In the genomic region with DNA sequence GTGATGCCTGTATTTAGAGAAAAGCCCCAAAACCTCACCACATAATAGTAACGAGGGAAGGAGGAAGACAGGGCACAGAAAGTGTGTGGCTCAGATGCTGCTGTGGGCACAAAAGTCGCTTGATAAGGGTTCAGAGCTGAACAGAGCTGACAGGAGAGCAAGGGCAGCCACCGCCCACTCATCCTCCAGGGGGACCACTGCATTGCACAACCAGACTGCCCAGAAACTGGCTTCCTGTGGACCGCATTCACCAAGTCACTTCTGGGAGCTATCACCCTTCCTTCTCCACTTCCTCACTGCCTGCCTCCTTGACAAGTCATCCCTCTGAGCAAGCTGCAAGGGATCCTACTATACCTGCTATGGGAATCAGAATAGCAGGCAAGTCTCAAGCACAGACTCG, we compare ENCODE assay signal across 24 cellular contexts.
A peak's percentile ranks its signal among the peaks of the same experiment; 100 is the strongest.
DNase-seq lines count a peak whose midpoint lies in the region; ATAC-seq, FAIRE-seq and TF ChIP-seq lines count a peak whose summit lies in the region.
"Had no signal": no experiment of that assay in that cellular context is flagged by ENCODE, and none has a peak within 500 bp of the region (broad histone marks: within the 10 kb centered on the region; RNA-seq: fewer than 3 reads in every experiment).

No MANE protein-coding gene starts in this region.

- CTCF ChIA-PET in PC-9 (lab: Charles Lee): no interaction called here

- H3K27ac ChIP-seq in neural progenitor cell (no peak overlapping the region), PC-9 (no peak overlapping the region)
- H3K27ac ChIP-seq: body of pancreas, parathyroid adenoma, SJSA1, uterus had no signal

- H4K20me1 ChIP-seq in neural progenitor cell (ENCODE audit: low read depth) (no peaks in the 10 kb centered on the region), PC-9 (ENCODE audit: insufficient read depth) (no peaks in the 10 kb centered on the region)

- H3K27me3 Mint-ChIP-seq in neural progenitor cell (ENCODE audit: insufficient read depth, low read depth): peaks cover 2% of the 10 kb centered on the region
- H3K27me3 Mint-ChIP-seq: activated CD4-positive, alpha-beta T cell treated with anti-CD3 and anti-CD28 coated beads, Interleukin-2, amount 10 ng/mL, durations not matched to agents 7 days and 5 days; activated naive CD8-positive, alpha-beta T cell treated with anti-CD3 and anti-CD28 coated beads, Interleukin-2, amount 10 ng/mL, durations not matched to agents 7 days and 5 days; CD4-positive, CD25-positive, alpha-beta regulatory T cell; T-helper 17 cell had no signal

- no peak for TF ChIP-seq CTCF in bronchial epithelial cell (IDR thresholded peaks at IDR 0.05; ENCODE audit: insufficient read depth, low read length, severe bottlenecking)
- TF ChIP-seq CTCF in neural progenitor cell (IDR thresholded peaks at IDR 0.05): no peak
- TF ChIP-seq CTCF in PC-9 (conservative IDR thresholded peaks at IDR 0.05): no peak

- no peaks in the 10 kb centered on the region for H3K9me3 ChIP-seq in neural progenitor cell (ENCODE audit: low read depth)
- H3K9me3 ChIP-seq in PC-9 (ENCODE audit: insufficient read depth, low read depth): no peaks in the 10 kb centered on the region
- H3K9me3 ChIP-seq: body of pancreas, SJSA1, uterus had no signal

- no peak for ATAC-seq in GM21528 (IDR thresholded peaks at IDR 0.05; ENCODE audit: low FRiP score, unreplicated experiment)
- ATAC-seq: body of pancreas; left colon; naive thymus-derived CD4-positive, alpha-beta T cell; Panc1; T-helper 17 cell had no signal

- H3K4me1 ChIP-seq in neural progenitor cell: no peaks in the 10 kb centered on the region
- no peaks in the 10 kb centered on the region for H3K4me1 ChIP-seq in PC-9 (replicated peaks; ENCODE audit: insufficient read depth)
- H3K4me1 ChIP-seq: body of pancreas, parathyroid adenoma, SJSA1, uterus had no signal

- no peaks in the 10 kb centered on the region for H3K79me2 ChIP-seq in neural progenitor cell (ENCODE audit: low read depth)
- no peaks in the 10 kb centered on the region for H3K79me2 ChIP-seq in PC-9 (ENCODE audit: low read depth)
- H3K79me2 ChIP-seq: parathyroid adenoma had no signal

- intact Hi-C loops in PC-9 (cut with micrococcal nuclease; ENCODE audit: unreplicated experiment): no loop called here

- H3K9me2 ChIP-seq in PC-9 (ENCODE audit: insufficient read depth): no peaks in the 10 kb centered on the region; the same call in 1 of the 2 replicates

- H2AFZ ChIP-seq in neural progenitor cell (replicated peaks): peak overlapping the region; percentile 26
- H2AFZ ChIP-seq in PC-9: no peak overlapping the region
- H2AFZ ChIP-seq: parathyroid adenoma had no signal

- H3F3A ChIP-seq in neural progenitor cell (ENCODE audit: low read depth) (no peaks in the 10 kb centered on the region), PC-9 (ENCODE audit: insufficient read depth, low read depth) (no peaks in the 10 kb centered on the region)

- no peak overlapping the region for H3K9ac ChIP-seq in neural progenitor cell
- H3K9ac ChIP-seq: parathyroid adenoma had no signal

- H3K27me3 ChIP-seq in bronchial epithelial cell (ENCODE audit: control insufficient read depth, insufficient read depth, low read length) (no peaks in the 10 kb centered on the region), neural progenitor cell (no peaks in the 10 kb centered on the region), PC-9 (ENCODE audit: insufficient read depth, low read depth) (peaks cover 22% of the 10 kb centered on the region)
- H3K27me3 ChIP-seq: body of pancreas, uterus had no signal

- H3K4me3 Mint-ChIP-seq in neural progenitor cell: peak overlapping the region; percentile 57
- H3K4me3 Mint-ChIP-seq: activated CD4-positive, alpha-beta T cell treated with anti-CD3 and anti-CD28 coated beads, Interleukin-2, amount 10 ng/mL, durations not matched to agents 7 days and 5 days; activated naive CD8-positive, alpha-beta T cell treated with anti-CD3 and anti-CD28 coated beads, Interleukin-2, amount 10 ng/mL, durations not matched to agents 7 days and 5 days; CD4-positive, CD25-positive, alpha-beta regulatory T cell; HFFc6; naive thymus-derived CD4-positive, alpha-beta T cell; T-helper 17 cell had no signal

- H3K4me3 ChIP-seq in bronchial epithelial cell (ENCODE audit: low read depth, low read length) (no peak overlapping the region), neural progenitor cell (no peak overlapping the region), PC-9 (no peak overlapping the region)
- H3K4me3 ChIP-seq: body of pancreas, SJSA1, uterus had no signal

- H3K36me3 ChIP-seq in bronchial epithelial cell (ENCODE audit: control insufficient read depth, insufficient read depth, low read length) (no peaks in the 10 kb centered on the region), neural progenitor cell (no peaks in the 10 kb centered on the region), PC-9 (ENCODE audit: low read depth) (no peaks in the 10 kb centered on the region)
- H3K36me3 ChIP-seq: SJSA1, uterus had no signal

- DNase-seq in EH (ENCODE audit: low read depth) (peak; percentile 9), HT1080 (ENCODE audit: low read depth) (peak; percentile 6), bronchial epithelial cell (ENCODE audit: low read depth) (peak; percentile 38), neural progenitor cell (ENCODE audit: low spot score) (no peak), COR-L47 (lab: John Stamatoyannopoulos, UW) (no peak), PC-9 (no peak)
- DNase-seq: activated CD4-positive, alpha-beta T cell treated with anti-CD3 and anti-CD28 coated beads, Interleukin-2, amount 10 ng/mL, durations not matched to agents 7 days and 5 days; activated naive CD8-positive, alpha-beta T cell treated with anti-CD3 and anti-CD28 coated beads, Interleukin-2, amount 10 ng/mL, durations not matched to agents 7 days and 5 days; body of pancreas; CD4-positive, CD25-positive, alpha-beta regulatory T cell; effector memory CD4-positive, alpha-beta T cell; HFFc6; left colon; naive thymus-derived CD4-positive, alpha-beta T cell; NCI-H1092 treated with DMSO at 0.1 percent for 48 hours; NCI-H2029 treated with DMSO at 0.1 percent for 48 hours; NCI-H446 treated with DMSO at 0.1 percent for 48 hours; substantia nigra; T-helper 17 cell; uterus had no signal

- FAIRE-seq in bronchial epithelial cell (lab: Jason Lieb, UNC): no peak

- H3K4me1 Mint-ChIP-seq in neural progenitor cell: peaks cover 8% of the 10 kb centered on the region
- H3K4me1 Mint-ChIP-seq: activated CD4-positive, alpha-beta T cell treated with anti-CD3 and anti-CD28 coated beads, Interleukin-2, amount 10 ng/mL, durations not matched to agents 7 days and 5 days; activated naive CD8-positive, alpha-beta T cell treated with anti-CD3 and anti-CD28 coated beads, Interleukin-2, amount 10 ng/mL, durations not matched to agents 7 days and 5 days; CD4-positive, CD25-positive, alpha-beta regulatory T cell; naive thymus-derived CD4-positive, alpha-beta T cell; T-helper 17 cell had no signal

- peaks cover under 1% of the 10 kb centered on the region for H3K9me3 Mint-ChIP-seq in neural progenitor cell
- H3K9me3 Mint-ChIP-seq: activated CD4-positive, alpha-beta T cell treated with anti-CD3 and anti-CD28 coated beads, Interleukin-2, amount 10 ng/mL, durations not matched to agents 7 days and 5 days; activated naive CD8-positive, alpha-beta T cell treated with anti-CD3 and anti-CD28 coated beads, Interleukin-2, amount 10 ng/mL, durations not matched to agents 7 days and 5 days; HFFc6 had no signal

- H3K27ac Mint-ChIP-seq in neural progenitor cell: no peak overlapping the region
- H3K27ac Mint-ChIP-seq: activated CD4-positive, alpha-beta T cell treated with anti-CD3 and anti-CD28 coated beads, Interleukin-2, amount 10 ng/mL, durations not matched to agents 7 days and 5 days; activated naive CD8-positive, alpha-beta T cell treated with anti-CD3 and anti-CD28 coated beads, Interleukin-2, amount 10 ng/mL, durations not matched to agents 7 days and 5 days; CD4-positive, CD25-positive, alpha-beta regulatory T cell; HFFc6; naive thymus-derived CD4-positive, alpha-beta T cell; T-helper 17 cell had no signal

- BruUV-seq in PC-9 (replicated peaks; lab: Mats Ljungman, UMichigan): no TSS peak

- no peak overlapping the region for H3K4me2 ChIP-seq in neural progenitor cell
- H3K4me2 ChIP-seq in PC-9: no peak overlapping the region

- POLR2A ChIA-PET in PC-9 (lab: Charles Lee; ENCODE audit: unreplicated experiment): no interaction called here

- H3K36me3 Mint-ChIP-seq in neural progenitor cell: peaks cover 2% of the 10 kb centered on the region
- H3K36me3 Mint-ChIP-seq: activated naive CD8-positive, alpha-beta T cell treated with anti-CD3 and anti-CD28 coated beads, Interleukin-2, amount 10 ng/mL, durations not matched to agents 7 days and 5 days; CD4-positive, CD25-positive, alpha-beta regulatory T cell had no signal

Comparison
In these comparisons a context has a peak if more than half of its experiments do, and no peak if none do; other contexts are left out.
1. DNase-seq: peak in EH (single experiment), HT1080 (single experiment) and bronchial epithelial cell (single experiment); none in neural progenitor cell (single experiment), COR-L47 (single experiment) and PC-9 (0 of 2).